ENCODE assay signal across 10 cellular contexts in genomic region chr19:3404324-3405260, GRCh38. TPM values are rescaled to one million over a fixed set of nuclear protein-coding genes. Genes with fewer than 3 reads are reported as not detected.
A peak's percentile ranks its signal among the peaks of the same experiment; 100 is the strongest.
DNase-seq lines count a peak whose midpoint lies in the region; ATAC-seq and TF ChIP-seq lines count a peak whose summit lies in the region.
"Had no signal": no experiment of that assay in that cellular context is flagged by ENCODE, and none has a peak within 500 bp of the region (broad histone marks: within the 10 kb centered on the region; RNA-seq: fewer than 3 reads in every experiment).

No MANE protein-coding gene starts in this region.

- peak overlapping the region; percentile 57 for H2BK12ac ChIP-seq in H9 (ENCODE audit: insufficient read length, low read depth, low read length)

- H3K36me3 Mint-ChIP-seq in H9 (ENCODE audit: insufficient read depth in 1 of 3, low read depth in 3 of 3): no peaks in the 10 kb centered on the region; a peak in 2 of 7 replicates

- no peak overlapping the region for H3K4me3 Mint-ChIP-seq in H9

- H3K36me3 ChIP-seq in colonic mucosa (no peaks in the 10 kb centered on the region), spleen (peaks cover 0 to 47% (median 0%) of the 10 kb centered on the region in 6 donors)

- peaks cover 2 to 4% of the 10 kb centered on the region in 2 experiments for H3K9me3 Mint-ChIP-seq in H9

- H4K8ac ChIP-seq in H9 (replicated peaks; ENCODE audit: insufficient read length, low read depth, low read length): no peak overlapping the region

- DNase-seq in H9 (no peak), colonic mucosa (peak; percentile 58), left colon (peak; percentile 52 to 72), spleen (peak; percentile 85), NCI-H748 treated with DMSO at 0.1 percent for 48 hours (lab: John Stamatoyannopoulos, UW) (no peak)
- DNase-seq: glutamatergic neuron, T-helper 1 cell had no signal

- TF ChIP-seq POLR2A in spleen (IDR thresholded peaks at IDR 0.05): no peak

- H3K56ac ChIP-seq in H9 (ENCODE audit: insufficient read length, low read depth, low read length): no peak overlapping the region

- H3K4me3 ChIP-seq in colonic mucosa (peak overlapping the region; percentile 22), spleen (peak overlapping the region in 1 of 8 donors; percentile 31)

- H4K91ac ChIP-seq in H9 (ENCODE audit: insufficient read length, low read depth, low read length): no peak overlapping the region

- H3K9me3 ChIP-seq in H9 (ENCODE audit: control insufficient read depth, low read depth, low read length): no peaks in the 10 kb centered on the region
- H3K9me3 ChIP-seq in colonic mucosa: no peaks in the 10 kb centered on the region
- no peaks in the 10 kb centered on the region for H3K9me3 ChIP-seq in spleen

- no peak overlapping the region for H2BK5ac ChIP-seq in H9 (ENCODE audit: insufficient read length, low read length)

- H2BK120ac ChIP-seq in H9 (ENCODE audit: low read depth, low read length, poor library complexity, severe bottlenecking): no peak overlapping the region

- H3K4ac ChIP-seq in H9 (ENCODE audit: low read depth, low read length): no peak overlapping the region; the same call in 1 of the 2 replicates

- H3K4me1 ChIP-seq in H9 (ENCODE audit: insufficient read depth, low read length) (no peaks in the 10 kb centered on the region), colonic mucosa (no peaks in the 10 kb centered on the region), spleen (peaks cover 7 to 93% (median 51%) of the 10 kb centered on the region in 6 donors)

- no peak for TF ChIP-seq CTCF in H9 (conservative IDR thresholded peaks at IDR 0.05)
- TF ChIP-seq CTCF in colonic mucosa (IDR thresholded peaks at IDR 0.05): no peak
- no peak for TF ChIP-seq CTCF in spleen (IDR thresholded peaks at IDR 0.05 in 8 of 11, conservative IDR thresholded peaks at IDR 0.05 in 3 of 11)

- H3K27me3 Mint-ChIP-seq in H9 (ENCODE audit: low read depth): peaks cover 23% of the 10 kb centered on the region

- H2BK15ac ChIP-seq in H9 (ENCODE audit: low read depth, low read length): no peak overlapping the region

- H3K27ac Mint-ChIP-seq in H9: no peak overlapping the region

- H3K9ac ChIP-seq in H9 (ENCODE audit: extremely low read depth, insufficient read length, low read length) (no peak overlapping the region), colonic mucosa (ENCODE audit: low read depth in 2 of 2, low read length in 2 of 2) (peak overlapping the region; percentile 34 to 73)

- H2BK20ac ChIP-seq in H9 (ENCODE audit: low read depth, low read length, poor library complexity, severe bottlenecking): no peak overlapping the region

- H3K27me3 ChIP-seq in H9 (ENCODE audit: insufficient read depth, low read length) (no peaks in the 10 kb centered on the region), colonic mucosa (no peaks in the 10 kb centered on the region), spleen (replicated peaks in 1 of 7) (no peaks in the 10 kb centered on the region)

- H4K5ac ChIP-seq in H9 (ENCODE audit: insufficient read length, low read depth, low read length): no peak overlapping the region

- H2AK5ac ChIP-seq in H9 (ENCODE audit: insufficient read length, low read length): no peak overlapping the region

- intact Hi-C loops in colonic mucosa (cut with DNase I) (no loop called here), left colon (cut with DNase I, micrococcal nuclease) (no loop called here), spleen (cut with DNase I; ENCODE audit: low total_unique reads) (no loop called here)

- H3K23me2 ChIP-seq in H9 (ENCODE audit: insufficient read length, low read depth, low read length, poor library complexity, severe bottlenecking): no peaks in the 10 kb centered on the region

- no peaks in the 10 kb centered on the region for H3K79me2 ChIP-seq in H9 (ENCODE audit: insufficient read depth, low read length)

- H4K20me1 ChIP-seq in H9 (ENCODE audit: control insufficient read depth, insufficient read depth, insufficient read length): no peaks in the 10 kb centered on the region

- H3K79me1 ChIP-seq in H9 (ENCODE audit: insufficient read depth, low read depth, low read length, poor library complexity, severe bottlenecking): no peaks in the 10 kb centered on the region

- H3K4me2 ChIP-seq in H9 (ENCODE audit: insufficient read depth, insufficient read length, low read length): no peak overlapping the region

- peak; percentile 35 for ATAC-seq in left colon
- ATAC-seq in GM19467 (IDR thresholded peaks at IDR 0.05; ENCODE audit: unreplicated experiment): no peak
- ATAC-seq in HG03095 (IDR thresholded peaks at IDR 0.05; ENCODE audit: unreplicated experiment): no peak
- no peak for ATAC-seq in GM21825 (IDR thresholded peaks at IDR 0.05; ENCODE audit: unreplicated experiment)

- H2AFZ ChIP-seq in H9 (ENCODE audit: low read length): no peak overlapping the region

- no peak overlapping the region for H3K23ac ChIP-seq in H9 (ENCODE audit: insufficient read length, low read depth, low read length)

- H3K4me1 Mint-ChIP-seq in H9: peaks cover 6 to 17% of the 10 kb centered on the region in 2 experiments

- H3K27ac ChIP-seq in H9 (ENCODE audit: insufficient read length, low read depth, low read length) (no peak overlapping the region), colonic mucosa (peak overlapping the region; percentile 93), spleen (peak overlapping the region; percentile 66 to 99 (median 93))

- peak overlapping the region; percentile 40 for H3K18ac ChIP-seq in H9 (ENCODE audit: insufficient read length, low read depth, low read length)

- no CpG with 5 or more reads among the region's 62 CpGs for WGBS in H9 (ENCODE audit: extremely low coverage, insufficient read length, low lambda C conversion rate)
- WGBS in spleen, 5 donors: 51 to 71% (median 66%) methylated on average over 57 to 62 of the region's 62 CpGs

- peak overlapping the region; percentile 63 for H3K14ac ChIP-seq in H9 (ENCODE audit: insufficient read depth, low read length)

- no peak overlapping the region for H3T11ph ChIP-seq in H9 (ENCODE audit: low read length)

RNA-seq across cellular contexts. Expression of gene NFIC, which starts 38.2 kb away (rescaled TPM):
- total RNA-seq in H9 (2021) (5.6 and 8.0 TPM in 2 replicates), colonic mucosa (10 to 100 TPM; 42.0 to 71.3 TPM), left colon (10 to 100 TPM; 52.4 to 57.8 TPM), spleen (100 to 1,000 TPM in 2 of 7 donors, 10 to 100 TPM in 5; 65.4 to 125 (median 77.1) TPM)
- 10 to 100 TPM in 1 of 3 donors, 1 to 10 TPM in 2; 4.1 to 23.4 (median 4.2) TPM for polyA plus RNA-seq in spleen

Comparison
In these comparisons a context has a peak if more than half of its experiments do, and no peak if none do; other contexts are left out.
1. DNase-seq: peak in colonic mucosa (single experiment), left colon (2 of 2) and spleen (single experiment); none in H9 (single experiment) and NCI-H748 treated with DMSO at 0.1 percent for 48 hours (single experiment).